Comparison of ENCODE assay signal across 9 cellular contexts in the genomic region with DNA sequence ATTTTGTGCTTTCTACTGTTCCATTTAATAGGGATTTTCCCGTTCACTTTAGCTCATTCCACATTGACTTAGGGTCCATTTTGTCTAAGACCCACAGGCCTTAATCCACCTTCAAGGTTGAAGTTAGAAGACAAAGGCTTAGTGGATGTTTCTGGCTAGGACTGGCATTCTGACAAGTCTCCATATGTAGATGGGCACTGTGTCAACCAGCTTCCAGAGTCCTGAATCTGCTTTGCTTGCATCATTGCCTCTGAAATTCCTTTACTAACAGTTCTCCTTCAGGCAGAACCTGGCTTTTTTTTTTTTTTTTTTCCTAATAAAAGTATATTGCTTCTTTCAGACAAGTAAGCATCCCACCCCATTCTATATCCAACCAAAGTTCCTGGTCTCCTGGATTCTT.
A peak's percentile ranks its signal among the peaks of the same experiment; 100 is the strongest.
DNase-seq lines count a peak whose midpoint lies in the region; ATAC-seq, FAIRE-seq and TF ChIP-seq lines count a peak whose summit lies in the region.
"Had no signal": no experiment of that assay in that cellular context is flagged by ENCODE, and none has a peak within 500 bp of the region (broad histone marks: within the 10 kb centered on the region; RNA-seq: fewer than 3 reads in every experiment).

No MANE protein-coding gene starts in this region.

- ATAC-seq in A549, result no peak
- no peak for ATAC-seq in HG03354 (IDR thresholded peaks at IDR 0.05; ENCODE audit: poor library complexity, severe bottlenecking, unreplicated experiment)

- 85% methylated on average over 1 of the region's 1 CpG for WGBS in A549 (ENCODE audit: missing lambda C conversion rate)

- POLR2A ChIA-PET in A549 (lab: Yijun Ruan, JAX), result interaction anchor here (1.1 to 3.0 kb wide), 3 partner anchors 40 to 117 kb away, joined by 3 to 15 read pairs (median 6); a partner anchor contains a TSS

- peak overlapping the region; percentile 19; the same call in 1 of the 3 replicates for H3K4me2 ChIP-seq in A549

- H3K4me3 ChIP-seq in A549, result no peak overlapping the region

- no peak for TF ChIP-seq RAD21 in A549 (conservative IDR thresholded peaks at IDR 0.05 in 1 of 2, IDR thresholded peaks at IDR 0.05 in 1 of 2)

- no peak overlapping the region for H3K27ac ChIP-seq in A549

- TF ChIP-seq EP300 in A549 (IDR thresholded peaks at IDR 0.05), result no peak

- no peak for FAIRE-seq in A549 (lab: Jason Lieb, UNC)

- TF ChIP-seq CTCF in A549 (IDR thresholded peaks at IDR 0.05), result no peak

- DNase-seq in A549 (ENCODE audit: low read depth in 1 of 2, low spot score in 1 of 2) (no peak), G401 (ENCODE audit: low spot score) (peak; percentile 70), amniotic epithelial cell (ENCODE audit: low read depth) (peak; percentile 81), kidney glomerular epithelial cell (lab: John Stamatoyannopoulos, UW) (peak; percentile 63), DMS79 treated with DMSO at 0.1 percent for 48 hours (lab: John Stamatoyannopoulos, UW) (no peak), islet precursor cell (no peak), NCI-H2196 (lab: John Stamatoyannopoulos, UW; ENCODE audit: unreplicated experiment) (no peak)
- DNase-seq: stimulated activated CD4-positive, alpha-beta T cell treated with anti-CD3 and anti-CD28 coated beads, Interleukin-2, amount 100 ng/mL, for 24 hours had no signal

- H3K9me3 ChIP-seq in A549, result no peaks in the 10 kb centered on the region

- in situ Hi-C loops in G401 (cut with HindIII; ENCODE audit: low sequenced_read_pairs), result no loop called here

- TF ChIP-seq POLR2A in A549 (IDR thresholded peaks at IDR 0.05; ENCODE audit: low read length), result no peak

- CTCF ChIA-PET in A549 (lab: Yijun Ruan, JAX), result interaction anchor here (0.6 to 1.1 kb wide), 3 partner anchors 17 to 1373 kb away, joined by 3 to 4 read pairs (median 3); no protein-coding TSS in a partner anchor

- peaks cover 9% of the 10 kb centered on the region; the same call in 1 of the 3 replicates for H3K4me1 ChIP-seq in A549

TF ChIP-seq in A549, 52 proteins besides CTCF, POLR2A, EP300 and RAD21:
- TF ChIP-seq HOXB13 (CRISPR knock-in tag; IDR thresholded peaks at IDR 0.05; ENCODE audit: low read depth) (no peak), SREBF2 (IDR thresholded peaks at IDR 0.05) (no peak), EHMT2 (IDR thresholded peaks at IDR 0.05; ENCODE audit: low read depth) (no peak), GATA3 (IDR thresholded peaks at IDR 0.05; ENCODE audit: borderline replicate concordance) (no peak), HEYL (CRISPR knock-in tag; IDR thresholded peaks at IDR 0.05) (no peak), CBX2 (IDR thresholded peaks at IDR 0.05; ENCODE audit: borderline replicate concordance, low read depth) (no peak)
- TF ChIP-seq, protein P1, sequence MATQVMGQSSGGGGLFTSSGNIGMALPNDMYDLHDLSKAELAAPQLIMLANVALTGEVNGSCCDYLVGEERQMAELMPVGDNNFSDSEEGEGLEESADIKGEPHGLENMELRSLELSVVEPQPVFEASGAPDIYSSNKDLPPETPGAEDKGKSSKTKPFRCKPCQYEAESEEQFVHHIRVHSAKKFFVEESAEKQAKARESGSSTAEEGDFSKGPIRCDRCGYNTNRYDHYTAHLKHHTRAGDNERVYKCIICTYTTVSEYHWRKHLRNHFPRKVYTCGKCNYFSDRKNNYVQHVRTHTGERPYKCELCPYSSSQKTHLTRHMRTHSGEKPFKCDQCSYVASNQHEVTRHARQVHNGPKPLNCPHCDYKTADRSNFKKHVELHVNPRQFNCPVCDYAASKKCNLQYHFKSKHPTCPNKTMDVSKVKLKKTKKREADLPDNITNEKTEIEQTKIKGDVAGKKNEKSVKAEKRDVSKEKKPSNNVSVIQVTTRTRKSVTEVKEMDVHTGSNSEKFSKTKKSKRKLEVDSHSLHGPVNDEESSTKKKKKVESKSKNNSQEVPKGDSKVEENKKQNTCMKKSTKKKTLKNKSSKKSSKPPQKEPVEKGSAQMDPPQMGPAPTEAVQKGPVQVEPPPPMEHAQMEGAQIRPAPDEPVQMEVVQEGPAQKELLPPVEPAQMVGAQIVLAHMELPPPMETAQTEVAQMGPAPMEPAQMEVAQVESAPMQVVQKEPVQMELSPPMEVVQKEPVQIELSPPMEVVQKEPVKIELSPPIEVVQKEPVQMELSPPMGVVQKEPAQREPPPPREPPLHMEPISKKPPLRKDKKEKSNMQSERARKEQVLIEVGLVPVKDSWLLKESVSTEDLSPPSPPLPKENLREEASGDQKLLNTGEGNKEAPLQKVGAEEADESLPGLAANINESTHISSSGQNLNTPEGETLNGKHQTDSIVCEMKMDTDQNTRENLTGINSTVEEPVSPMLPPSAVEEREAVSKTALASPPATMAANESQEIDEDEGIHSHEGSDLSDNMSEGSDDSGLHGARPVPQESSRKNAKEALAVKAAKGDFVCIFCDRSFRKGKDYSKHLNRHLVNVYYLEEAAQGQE (IDR thresholded peaks at IDR 0.05), result no peak
- TF ChIP-seq, protein P2, sequence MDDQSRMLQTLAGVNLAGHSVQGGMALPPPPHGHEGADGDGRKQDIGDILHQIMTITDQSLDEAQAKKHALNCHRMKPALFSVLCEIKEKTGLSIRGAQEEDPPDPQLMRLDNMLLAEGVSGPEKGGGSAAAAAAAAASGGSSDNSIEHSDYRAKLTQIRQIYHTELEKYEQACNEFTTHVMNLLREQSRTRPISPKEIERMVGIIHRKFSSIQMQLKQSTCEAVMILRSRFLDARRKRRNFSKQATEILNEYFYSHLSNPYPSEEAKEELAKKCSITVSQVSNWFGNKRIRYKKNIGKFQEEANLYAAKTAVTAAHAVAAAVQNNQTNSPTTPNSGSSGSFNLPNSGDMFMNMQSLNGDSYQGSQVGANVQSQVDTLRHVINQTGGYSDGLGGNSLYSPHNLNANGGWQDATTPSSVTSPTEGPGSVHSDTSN (IDR thresholded peaks at IDR 0.05), result no peak
- TF ChIP-seq, protein P3, sequence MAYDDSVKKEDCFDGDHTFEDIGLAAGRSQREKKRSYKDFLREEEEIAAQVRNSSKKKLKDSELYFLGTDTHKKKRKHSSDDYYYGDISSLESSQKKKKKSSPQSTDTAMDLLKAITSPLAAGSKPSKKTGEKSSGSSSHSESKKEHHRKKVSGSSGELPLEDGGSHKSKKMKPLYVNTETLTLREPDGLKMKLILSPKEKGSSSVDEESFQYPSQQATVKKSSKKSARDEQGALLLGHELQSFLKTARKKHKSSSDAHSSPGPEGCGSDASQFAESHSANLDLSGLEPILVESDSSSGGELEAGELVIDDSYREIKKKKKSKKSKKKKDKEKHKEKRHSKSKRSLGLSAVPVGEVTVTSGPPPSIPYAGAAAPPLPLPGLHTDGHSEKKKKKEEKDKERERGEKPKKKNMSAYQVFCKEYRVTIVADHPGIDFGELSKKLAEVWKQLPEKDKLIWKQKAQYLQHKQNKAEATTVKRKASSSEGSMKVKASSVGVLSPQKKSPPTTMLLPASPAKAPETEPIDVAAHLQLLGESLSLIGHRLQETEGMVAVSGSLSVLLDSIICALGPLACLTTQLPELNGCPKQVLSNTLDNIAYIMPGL (CRISPR knock-in tag; IDR thresholded peaks at IDR 0.05; ENCODE audit: borderline replicate concordance), result no peak

Comparison
In these comparisons a context has a peak if more than half of its experiments do, and no peak if none do; other contexts are left out.
1. DNase-seq: peak in G401 (single experiment), amniotic epithelial cell (single experiment) and kidney glomerular epithelial cell (single experiment); none in A549 (0 of 2), DMS79 treated with DMSO at 0.1 percent for 48 hours (single experiment), islet precursor cell (single experiment) and NCI-H2196 (single experiment).